In the genomic region with DNA sequence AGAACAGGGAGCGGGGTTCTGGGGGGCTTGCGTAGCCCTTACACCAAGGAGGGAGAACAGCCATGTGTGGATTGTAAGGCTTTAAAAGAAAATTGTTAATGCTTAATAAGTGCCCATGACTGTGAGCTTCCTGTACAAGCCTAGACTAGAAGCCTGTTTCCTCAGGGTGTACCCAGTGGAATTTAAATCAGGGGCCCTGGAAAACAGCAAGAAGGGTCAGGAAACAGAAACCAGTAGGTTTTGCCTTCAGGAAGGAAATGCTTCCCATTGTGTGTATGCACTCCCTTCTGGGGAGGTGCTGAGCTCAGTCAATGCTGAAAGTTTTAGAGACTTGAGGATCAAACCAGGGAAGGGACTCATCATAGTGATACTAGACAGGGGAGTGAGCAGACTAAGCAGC, we compare ENCODE assay signal across 17 cellular contexts. TPM values are rescaled to one million over a fixed set of nuclear protein-coding genes. Genes with fewer than 3 reads are reported as not detected.
DNase-seq lines count a peak whose midpoint lies in the region; ATAC-seq and TF ChIP-seq lines count a peak whose summit lies in the region.
"Had no signal": no experiment of that assay in that cellular context is flagged by ENCODE, and none has a peak within 500 bp of the region (broad histone marks: within the 10 kb centered on the region; RNA-seq: fewer than 3 reads in every experiment).

No MANE protein-coding gene starts in this region.

- in situ Hi-C loops in gastrocnemius medialis (cut with MboI; ENCODE audit: low sequenced_read_pairs in 4 of 4) = no loop called here

- no peak overlapping the region for H2AFZ ChIP-seq in OCI-LY7 (ENCODE audit: low read length)
- H2AFZ ChIP-seq: GM23338 had no signal

- H3K27me3 ChIP-seq in A673 (replicated peaks; ENCODE audit: insufficient read depth, low read depth, low read length, poor library complexity) (no peaks in the 10 kb centered on the region), gastrocnemius medialis (no peaks in the 10 kb centered on the region), spleen (replicated peaks in 1 of 7) (peaks cover 0 to 4% (median 0%) of the 10 kb centered on the region in 7 donors), tibial artery (no peaks in the 10 kb centered on the region)
- H3K27me3 ChIP-seq: MG63 had no signal

- peak overlapping the region; percentile 95 for H3K27ac ChIP-seq in A673 (ENCODE audit: low read depth, low read length, poor library complexity, severe bottlenecking)
- peak overlapping the region; percentile 98 for H3K27ac ChIP-seq in SK-N-MC
- peak overlapping the region; percentile 85 for H3K27ac ChIP-seq in epithelial cell of prostate
- H3K27ac ChIP-seq in gastrocnemius medialis = peak overlapping the region; percentile 76 to 100 (median 84)
- H3K27ac ChIP-seq in OCI-LY7 (ENCODE audit: low read depth, low read length, poor library complexity, severe bottlenecking) = no peak overlapping the region
- no peak overlapping the region for H3K27ac ChIP-seq in spleen
- H3K27ac ChIP-seq in tibial artery = no peak overlapping the region
- H3K27ac ChIP-seq: KMS-11 had no signal

- no peak overlapping the region for H3K4me2 ChIP-seq in OCI-LY7 (ENCODE audit: low read length)
- H3K4me2 ChIP-seq: GM23338, KMS-11 had no signal

- H3K36me3 ChIP-seq in A673 (ENCODE audit: insufficient read depth, low read length, poor library complexity, severe bottlenecking) (peaks cover 52% of the 10 kb centered on the region), SK-N-MC (ENCODE audit: insufficient read depth, low read length) (peaks cover 59% of the 10 kb centered on the region), gastrocnemius medialis (peaks cover 0 to 41% of the 10 kb centered on the region in 2 donors), OCI-LY7 (ENCODE audit: insufficient read depth, low read length) (peaks cover 57% of the 10 kb centered on the region), spleen (peaks cover 11 to 62% (median 56%) of the 10 kb centered on the region in 6 donors), tibial artery (peaks cover 55 to 69% (median 64%) of the 10 kb centered on the region in 3 donors)

- H3K4me1 ChIP-seq in A673 (ENCODE audit: insufficient read depth, low read length, poor library complexity, severe bottlenecking) (peaks cover 75% of the 10 kb centered on the region), gastrocnemius medialis (peaks cover 87 to 89% of the 10 kb centered on the region in 2 donors), OCI-LY7 (ENCODE audit: insufficient read depth, low read length, poor library complexity, severe bottlenecking) (peaks cover 10% of the 10 kb centered on the region), spleen (peaks cover 12 to 45% (median 37%) of the 10 kb centered on the region in 6 donors), tibial artery (peaks cover 0 to 16% (median 15%) of the 10 kb centered on the region in 4 donors)

- H3K9me3 ChIP-seq in A673 (ENCODE audit: low read depth, low read length, poor library complexity, severe bottlenecking) = no peaks in the 10 kb centered on the region
- H3K9me3 ChIP-seq in SK-N-MC (ENCODE audit: low read depth, low read length) = no peaks in the 10 kb centered on the region
- no peaks in the 10 kb centered on the region for H3K9me3 ChIP-seq in gastrocnemius medialis
- no peaks in the 10 kb centered on the region for H3K9me3 ChIP-seq in OCI-LY7 (ENCODE audit: low read length)
- H3K9me3 ChIP-seq in spleen = no peaks in the 10 kb centered on the region
- H3K9me3 ChIP-seq in tibial artery = no peaks in the 10 kb centered on the region
- H3K9me3 ChIP-seq: MG63 had no signal

- POLR2A ChIA-PET in A673 (lab: Charles Lee; ENCODE audit: low non-redundant PET) = interaction anchor here (0.6 to 1.1 kb wide), 5 partner anchors 12 to 748 kb away, joined by 3 to 7 read pairs (median 4); partner anchors contain the start of genes POU3F1 and UTP11
- POLR2A ChIA-PET in OCI-LY7 (lab: Charles Lee) = no interaction called here

- no peak overlapping the region for H3K4me3 ChIP-seq in A673 (ENCODE audit: low read depth, low read length, poor library complexity, severe bottlenecking)
- peak overlapping the region; percentile 42; the same call in 1 of the 2 replicates for H3K4me3 ChIP-seq in SK-N-MC
- H3K4me3 ChIP-seq in gastrocnemius medialis = no peak overlapping the region
- no peak overlapping the region for H3K4me3 ChIP-seq in OCI-LY7 (ENCODE audit: low read depth, low read length, poor library complexity, severe bottlenecking)
- no peak overlapping the region for H3K4me3 ChIP-seq in spleen
- no peak overlapping the region for H3K4me3 ChIP-seq in tibial artery
- H3K4me3 ChIP-seq: GM23338, MG63 had no signal

- no peaks in the 10 kb centered on the region for H3K79me2 ChIP-seq in OCI-LY7 (ENCODE audit: insufficient read depth, low read depth, low read length)

- CTCF ChIA-PET in A673 (lab: Charles Lee) (interaction anchor here (0.6 to 3.1 kb wide), 3 partner anchors 47 to 809 kb away, joined by 5 to 14 read pairs (median 10); no protein-coding TSS in a partner anchor), OCI-LY7 (lab: Charles Lee; ENCODE audit: unreplicated experiment) (no interaction called here)

- WGBS in spleen, 5 donors = 95 to 100% (median 99%) methylated on average over 2 of the region's 2 CpGs

- no peaks in the 10 kb centered on the region for H3K9me2 ChIP-seq in OCI-LY7 (ENCODE audit: insufficient read depth, low read length)

- intact Hi-C loops in A673 (cut with micrococcal nuclease; ENCODE audit: unreplicated experiment) (loop anchor here (5.0 to 10.0 kb wide), 3 partner anchors 270 to 792 kb away; no protein-coding TSS in a partner anchor), gastrocnemius medialis (cut with DNase I; ENCODE audit: low total_unique reads) (loop anchor here (5.0 to 10.0 kb wide), 2 partner anchors 78 to 330 kb away; partner anchors contain the start of genes CDCA8 and INPP5B), OCI-LY7 (cut with micrococcal nuclease; ENCODE audit: unreplicated experiment) (no loop called here), spleen (cut with DNase I; ENCODE audit: low total_unique reads) (loop anchor here (10.0 kb wide), 1 partner anchor 790 kb away; no protein-coding TSS in a partner anchor), tibial artery (cut with DNase I; ENCODE audit: low total_unique reads) (no loop called here)

- H4K20me1 ChIP-seq in OCI-LY7 (ENCODE audit: insufficient read depth, low read length) = no peaks in the 10 kb centered on the region

- BruUV-seq in A673 (replicated peaks; lab: Mats Ljungman, UMichigan) (no TSS peak), OCI-LY7 (replicated peaks; lab: Mats Ljungman, UMichigan) (no TSS peak)

- DNase-seq in A673 (ENCODE audit: low spot score) (peak; percentile 92), SK-N-MC (ENCODE audit: low read depth, low spot score) (peak; percentile 63), epithelial cell of prostate (ENCODE audit: low read depth, low spot score) (no peak), gastrocnemius medialis (no peak), OCI-LY7 (ENCODE audit: low spot score) (no peak), spleen (no peak), tibial artery (no peak)
- DNase-seq: AML-193; CD4-positive, alpha-beta T cell; DMS79 treated with DMSO at 0.1 percent for 48 hours; MG63; NCI-H1092 treated with DMSO at 0.1 percent for 48 hours; NCI-H1694 treated with DMSO at 0.1 percent for 48 hours; NCI-H345; NCI-H526 treated with DMSO at 0.1 percent for 48 hours had no signal

- ATAC-seq in gastrocnemius medialis = no peak
- ATAC-seq: GM23338 had no signal

- peak overlapping the region; percentile 13 for H3K9ac ChIP-seq in SK-N-MC (ENCODE audit: insufficient read length)
- H3K9ac ChIP-seq: KMS-11 had no signal

- TF ChIP-seq CTCF in A673 (conservative IDR thresholded peaks at IDR 0.05; ENCODE audit: low read depth, low read length) = no peak
- no peak for TF ChIP-seq CTCF in gastrocnemius medialis (IDR thresholded peaks at IDR 0.05 in 4 of 5, conservative IDR thresholded peaks at IDR 0.05 in 1 of 5)
- TF ChIP-seq CTCF in OCI-LY7 (conservative IDR thresholded peaks at IDR 0.05; ENCODE audit: low read length) = no peak
- no peak for TF ChIP-seq CTCF in spleen (IDR thresholded peaks at IDR 0.05 in 8 of 11, conservative IDR thresholded peaks at IDR 0.05 in 3 of 11)
- no peak for TF ChIP-seq CTCF in tibial artery (IDR thresholded peaks at IDR 0.05)

- TF ChIP-seq POLR2A in gastrocnemius medialis (IDR thresholded peaks at IDR 0.05) (no peak), spleen (IDR thresholded peaks at IDR 0.05) (no peak)

RNA-seq across cellular contexts. Expression of gene UTP11, which starts 12.7 kb away (rescaled TPM):
- 109 and 113 TPM in 2 replicates for total RNA-seq in A673 (2021)
- 100 to 1,000 TPM; 141 to 206 (median 186) TPM for total RNA-seq in gastrocnemius medialis
- total RNA-seq in OCI-LY7 (2014; rRNA removed; shearing (Covaris generic)) = 43.8 and 61.1 TPM in 2 replicates
- total RNA-seq in OCI-LY7 (2022) = 40.1 and 42.1 TPM in 2 replicates
- total RNA-seq in spleen = 10 to 100 TPM; 19.2 to 51.4 (median 23.7) TPM
- polyA plus RNA-seq in spleen = 10 to 100 TPM; 12.5 to 21.0 (median 20.6) TPM

RNA-seq across cellular contexts. Expression of gene FHL3, which starts 19.9 kb away (rescaled TPM):
- total RNA-seq in A673 (2021) (89.5 and 106 TPM in 2 replicates), gastrocnemius medialis (1,000 to 10,000 TPM in 2 of 4 donors, 100 to 1,000 TPM in 2; 725 to 1,282 (median 1,051) TPM), OCI-LY7 (2022) (1.2 and 1.8 TPM in 2 replicates), spleen (10 to 100 TPM; 13.0 to 39.9 (median 19.5) TPM)
- 0.21 and 0.63 TPM in 2 replicates for total RNA-seq in OCI-LY7 (2014; rRNA removed; shearing (Covaris generic))
- polyA plus RNA-seq in spleen = 10 to 100 TPM in 1 of 3 donors, 1 to 10 TPM in 2; 8.6 to 14.0 (median 9.3) TPM

RNA-seq across cellular contexts. Expression of gene POU3F1, which starts 21.4 kb away (rescaled TPM):
- 83.3 and 92.9 TPM in 2 replicates for total RNA-seq in A673 (2021)
- total RNA-seq in gastrocnemius medialis = 1 to 10 TPM in 1 of 4 donors, under 1 TPM in 3; 0.13 to 2.3 (median 0.69) TPM
- total RNA-seq in OCI-LY7 (2014; rRNA removed; shearing (Covaris generic)) = 0.08 and 0.13 TPM in 2 replicates
- total RNA-seq in OCI-LY7 (2022) = not detected in 2 replicates
- total RNA-seq in spleen = under 1 TPM in 4 of 7 donors, not detected in 3; 0.17 to 0.60 (median 0.30) TPM
- polyA plus RNA-seq in spleen = under 1 TPM; 0.07 to 0.38 (median 0.08) TPM

RNA-seq across cellular contexts. Expression of gene SF3A3, which starts 35.4 kb away (rescaled TPM):
- total RNA-seq in A673 (2021) (184 and 194 TPM in 2 replicates), gastrocnemius medialis (10 to 100 TPM; 23.0 to 41.4 (median 34.8) TPM), OCI-LY7 (2022) (106 and 133 TPM in 2 replicates), spleen (10 to 100 TPM; 44.5 to 64.3 (median 53.6) TPM)
- total RNA-seq in OCI-LY7 (2014; rRNA removed; shearing (Covaris generic)) = 89.5 and 155 TPM in 2 replicates
- polyA plus RNA-seq in spleen = 10 to 100 TPM; 19.7 to 24.9 (median 22.1) TPM

Comparison
In these comparisons a context has a peak if more than half of its experiments do, and no peak if none do; other contexts are left out.
1. DNase-seq: peak in A673 (single experiment) and SK-N-MC (single experiment); none in epithelial cell of prostate (single experiment), gastrocnemius medialis (0 of 2), OCI-LY7 (single experiment), spleen (single experiment) and tibial artery (0 of 2).
2. H3K27ac ChIP-seq: peak in A673 (single experiment), SK-N-MC (single experiment), epithelial cell of prostate (single experiment) and gastrocnemius medialis (4 of 4); none in OCI-LY7 (single experiment), spleen (0 of 8) and tibial artery (0 of 2).
3. RNA of gene FHL3, which starts 19.9 kb away (total RNA-seq): 725 to 1,282 TPM in gastrocnemius medialis, 89.5 to 106 TPM in A673 and 13.0 to 39.9 TPM in spleen; 0.21 to 1.8 TPM in OCI-LY7; every median in the first group is over 4 times any median in the second.
4. RNA of gene POU3F1, which starts 21.4 kb away (total RNA-seq): 83.3 to 92.9 TPM in A673; 0.13 to 2.3 TPM in gastrocnemius medialis, 0.17 to 0.60 TPM in spleen and 0.08 to 0.13 TPM in OCI-LY7; every median in the first group is over 10 times any median in the second.
5. intact Hi-C loops: an anchor here in A673 (5.0 to 10.0 kb wide), gastrocnemius medialis (5.0 to 10.0 kb wide) and spleen (10.0 kb wide); none called in OCI-LY7 and tibial artery.